ENCODE assay signal across 26 cellular contexts in the genomic region with DNA sequence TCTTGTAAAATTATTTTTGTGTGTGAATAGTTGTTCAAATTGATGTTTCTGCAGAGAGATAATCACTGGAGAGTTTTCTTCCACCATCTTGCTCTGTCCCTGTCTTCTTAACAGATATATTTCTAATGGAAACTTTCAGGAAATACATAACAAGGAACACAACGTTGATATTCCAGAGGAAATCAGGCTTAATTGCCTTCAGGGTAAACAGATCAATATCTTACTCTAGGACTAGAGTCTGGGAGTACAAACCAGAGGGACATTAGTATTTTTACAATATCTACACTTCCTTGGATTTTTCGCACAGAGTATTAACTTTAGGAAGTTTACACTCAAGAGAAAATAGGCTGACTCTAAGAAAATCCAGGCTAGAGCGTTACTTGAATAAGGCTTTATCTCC.
"Had no signal": no experiment of that assay in that cellular context is flagged by ENCODE, and none has a peak within 500 bp of the region (broad histone marks: within the 10 kb centered on the region; RNA-seq: fewer than 3 reads in every experiment).

No MANE protein-coding gene starts in this region.

- H3K36me3 ChIP-seq: brain microvascular endothelial cell, WERI-Rb-1 had no signal

- H3K27ac ChIP-seq: brain microvascular endothelial cell, coronary artery, dorsolateral prefrontal cortex, WERI-Rb-1 had no signal

- H3K4me3 Mint-ChIP-seq: activated B cell treated with CpG ODN at 0.5 μM for 24 hours; activated CD4-positive, alpha-beta memory T cell treated with anti-CD3 and anti-CD28 coated beads, Interleukin-2, amount 10 ng/mL, durations not matched to agents 7 days and 5 days; activated CD4-positive, alpha-beta T cell treated with anti-CD3 and anti-CD28 coated beads, Interleukin-2, amount 10 ng/mL, durations not matched to agents 7 days and 5 days; activated naive CD8-positive, alpha-beta T cell; activated T-cell treated with anti-CD3 and anti-CD28 coated beads, Interleukin-2, amount 50 U/mL, for 4 hours; activated T-helper 17 cell treated with anti-CD3 and anti-CD28 coated beads, Interleukin-2, amount 50 U/mL, for 72 hours; central memory CD8-positive, alpha-beta T cell; dendritic cell treated with granulocyte-macrophage colony-stimulating factor and Interleukin-4, amounts not matched to agents 40 ng/mL and 50 ng/mL, for 4 days; endodermal cell had no signal

- DNase-seq: activated B cell treated with CpG ODN at 0.5 μM for 24 hours; activated CD4-positive, alpha-beta memory T cell treated with anti-CD3 and anti-CD28 coated beads, Interleukin-2, amount 10 ng/mL, durations not matched to agents 7 days and 5 days; activated CD4-positive, alpha-beta T cell treated with anti-CD3 and anti-CD28 coated beads, Interleukin-2, amount 10 ng/mL, durations not matched to agents 7 days and 5 days; activated CD4-positive, alpha-beta T cell treated with anti-CD3 and anti-CD28 coated beads, Interleukin-2, amount 50 U/mL, for 4 hours; activated effector memory CD4-positive, alpha-beta T cell treated with Interleukin-2 at 50 U/mL for 16 hours; activated gamma-delta T cell treated with Interleukin-2 at 50 U/mL for 16 hours; activated naive CD4-positive, alpha-beta T cell treated with anti-CD3 and anti-CD28 coated beads, Interleukin-2, amount 50 U/mL, for 16 hours; activated naive CD4-positive, alpha-beta T cell treated with Interleukin-2 at 50 U/mL for 16 hours; activated T-cell treated with anti-CD3 and anti-CD28 coated beads, Interleukin-2, amount 50 U/mL, for 4 hours; amniotic stem cell; anterior cingulate cortex; brain microvascular endothelial cell; dorsolateral prefrontal cortex; effector memory CD4-positive, alpha-beta T cell; endodermal cell; foreskin fibroblast; head of caudate nucleus; T-helper 2 cell; WERI-Rb-1 had no signal

- H3K27me3 ChIP-seq: brain microvascular endothelial cell, dorsolateral prefrontal cortex had no signal

- ATAC-seq: activated CD4-positive, CD25-positive, alpha-beta regulatory T cell treated with anti-CD3 and anti-CD28 coated beads, Interleukin-2, amount 50 U/mL, for 24 hours; activated T-cell treated with anti-CD3 and anti-CD28 coated beads, Interleukin-2, amount 50 U/mL, for 4 hours; activated T-helper 17 cell treated with anti-CD3 and anti-CD28 coated beads, Interleukin-2, amount 50 U/mL, for 72 hours; esophagus mucosa had no signal

- H3K4me1 Mint-ChIP-seq: activated CD4-positive, alpha-beta memory T cell treated with anti-CD3 and anti-CD28 coated beads, Interleukin-2, amount 10 ng/mL, durations not matched to agents 7 days and 5 days; activated CD4-positive, alpha-beta T cell treated with anti-CD3 and anti-CD28 coated beads, Interleukin-2, amount 10 ng/mL, durations not matched to agents 7 days and 5 days; central memory CD8-positive, alpha-beta T cell had no signal

- H3K27me3 Mint-ChIP-seq: activated B cell treated with CpG ODN at 0.5 μM for 24 hours; activated CD4-positive, alpha-beta T cell treated with anti-CD3 and anti-CD28 coated beads, Interleukin-2, amount 10 ng/mL, durations not matched to agents 7 days and 5 days; activated naive CD8-positive, alpha-beta T cell; activated T-helper 17 cell treated with anti-CD3 and anti-CD28 coated beads, Interleukin-2, amount 50 U/mL, for 72 hours; central memory CD8-positive, alpha-beta T cell; dendritic cell treated with granulocyte-macrophage colony-stimulating factor and Interleukin-4, amounts not matched to agents 40 ng/mL and 50 ng/mL, for 4 days had no signal

- H3K4me3 ChIP-seq: coronary artery, dorsolateral prefrontal cortex had no signal

- H3K27ac Mint-ChIP-seq: activated B cell treated with CpG ODN at 0.5 μM for 24 hours; activated CD4-positive, alpha-beta memory T cell treated with anti-CD3 and anti-CD28 coated beads, Interleukin-2, amount 10 ng/mL, durations not matched to agents 7 days and 5 days; activated CD4-positive, alpha-beta T cell treated with anti-CD3 and anti-CD28 coated beads, Interleukin-2, amount 10 ng/mL, durations not matched to agents 7 days and 5 days; activated naive CD8-positive, alpha-beta T cell; activated T-helper 17 cell treated with anti-CD3 and anti-CD28 coated beads, Interleukin-2, amount 50 U/mL, for 72 hours; dendritic cell treated with granulocyte-macrophage colony-stimulating factor and Interleukin-4, amounts not matched to agents 40 ng/mL and 50 ng/mL, for 4 days; endodermal cell had no signal
